Comparison of ENCODE assay signal across 1 cellular context in the genomic region with DNA sequence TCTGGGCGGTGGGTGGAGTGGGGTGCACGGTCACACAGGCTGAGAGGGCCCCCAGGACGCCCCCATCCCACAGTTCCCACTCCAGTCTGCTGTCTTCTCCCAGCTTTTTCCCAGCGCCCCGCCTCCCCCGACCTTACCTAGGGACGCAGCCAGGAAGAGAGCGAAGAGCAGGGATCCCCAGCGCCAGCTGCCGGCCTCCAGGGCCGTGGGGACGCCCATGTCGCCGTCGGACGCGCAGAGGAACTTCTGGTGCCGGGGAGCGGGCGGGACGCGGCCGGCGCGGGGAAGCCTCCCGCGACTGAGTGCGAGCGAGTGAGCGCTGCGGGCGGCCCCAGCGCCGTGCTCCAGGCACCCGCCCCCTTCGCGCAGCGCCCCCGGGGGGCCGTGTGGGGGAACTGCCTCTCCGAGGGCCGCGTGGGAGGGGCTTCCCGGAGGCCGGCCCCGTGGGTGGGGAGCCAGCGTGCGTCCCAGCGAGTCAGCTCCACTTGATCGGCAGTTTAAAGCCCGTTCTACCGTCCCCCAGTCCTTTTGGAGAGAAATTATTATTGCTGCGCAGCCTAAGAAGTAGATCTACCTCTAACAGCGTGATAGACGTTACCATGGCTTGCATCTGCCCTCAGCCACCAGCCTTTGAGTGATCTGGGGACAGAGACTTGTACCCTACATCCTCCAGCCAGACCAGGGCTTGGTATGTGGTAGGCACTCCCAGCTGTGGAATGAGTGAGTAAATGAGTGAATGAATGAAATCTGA.
TF ChIP-seq lines count a peak whose summit lies in the region.

A gene (minus strand): TSS at position 300 of the 751 bp plus-strand sequence. CDS start 81 bp downstream, at position 219.

TF ChIP-seq in SK-N-SH, 30 proteins besides CTCF, POLR2A, EP300 and RAD21 (continued from another document):
- TF ChIP-seq, protein P1, sequence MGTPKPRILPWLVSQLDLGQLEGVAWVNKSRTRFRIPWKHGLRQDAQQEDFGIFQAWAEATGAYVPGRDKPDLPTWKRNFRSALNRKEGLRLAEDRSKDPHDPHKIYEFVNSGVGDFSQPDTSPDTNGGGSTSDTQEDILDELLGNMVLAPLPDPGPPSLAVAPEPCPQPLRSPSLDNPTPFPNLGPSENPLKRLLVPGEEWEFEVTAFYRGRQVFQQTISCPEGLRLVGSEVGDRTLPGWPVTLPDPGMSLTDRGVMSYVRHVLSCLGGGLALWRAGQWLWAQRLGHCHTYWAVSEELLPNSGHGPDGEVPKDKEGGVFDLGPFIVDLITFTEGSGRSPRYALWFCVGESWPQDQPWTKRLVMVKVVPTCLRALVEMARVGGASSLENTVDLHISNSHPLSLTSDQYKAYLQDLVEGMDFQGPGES (IDR thresholded peaks at IDR 0.05; ENCODE audit: low read depth, low read length), result no peak
